ENCODE assay signal across 22 cellular contexts in genomic region chr11:67489203-67489859, GRCh38. TPM values are rescaled to one million over a fixed set of nuclear protein-coding genes. Genes with fewer than 3 reads are reported as not detected.
A peak's percentile ranks its signal among the peaks of the same experiment; 100 is the strongest.
DNase-seq lines count a peak whose midpoint lies in the region; ATAC-seq lines count a peak whose summit lies in the region.
"Had no signal": no experiment of that assay in that cellular context is flagged by ENCODE, and none has a peak within 500 bp of the region (broad histone marks: within the 10 kb centered on the region; RNA-seq: fewer than 3 reads in every experiment).

No MANE protein-coding gene starts in this region.

- CTCF ChIA-PET in T-cell (lab: Charles Lee): no interaction called here

- no CpG with 5 or more reads among the region's 25 CpGs for WGBS in trophoblast cell (ENCODE audit: extremely low coverage, insufficient coverage, insufficient read length)

- no peak overlapping the region for H2BK12ac ChIP-seq in trophoblast cell (ENCODE audit: low read length)

- H3K27ac Mint-ChIP-seq in T-cell: peak overlapping the region; percentile 76 to 80
- peak overlapping the region; percentile 94 to 97 for H3K27ac Mint-ChIP-seq in effector memory CD8-positive, alpha-beta T cell

- in situ Hi-C loops in ACHN (cut with HindIII; ENCODE audit: low pct_ligation_motif_present, low pct_unique_long_range_greater_than_20kb, low sequenced_read_pairs): no loop called here

- no peak overlapping the region for H3K4me2 ChIP-seq in trophoblast cell (ENCODE audit: low read length)

- H3K36me3 ChIP-seq in trophoblast cell (ENCODE audit: control insufficient read depth in 1 of 2, insufficient read depth in 2 of 2, low read length in 2 of 2): peaks cover 58 to 60% of the 10 kb centered on the region in 2 experiments

- no peaks in the 10 kb centered on the region for H3K79me1 ChIP-seq in trophoblast cell (ENCODE audit: low read length)

- no peak overlapping the region for H3K9ac ChIP-seq in trophoblast cell (ENCODE audit: low read length)

- DNase-seq in activated CD8-positive, alpha-beta memory T cell treated with anti-CD3 and anti-CD28 coated beads, Interleukin-2, amount 50 U/mL, for 4 hours: peak; percentile 15
- no peak for DNase-seq in activated CD8-positive, alpha-beta memory T cell treated with anti-CD3 and anti-CD28 coated beads for 24 hours
- no peak for DNase-seq in T-cell
- DNase-seq in effector memory CD8-positive, alpha-beta T cell: no peak
- DNase-seq in trophoblast cell: no peak
- DNase-seq in ACHN: no peak
- no peak for DNase-seq in amygdala (lab: John Stamatoyannopoulos, UW)
- no peak for DNase-seq in foreskin melanocyte
- DNase-seq: activated CD4-positive, CD25-positive, alpha-beta regulatory T cell treated with anti-CD3 and anti-CD28 coated beads, Interleukin-2, amount 50 U/mL, for 72 hours; activated effector memory CD4-positive, alpha-beta T cell treated with Interleukin-2 at 50 U/mL for 16 hours; COR-L47; KBM-7; NCI-H1092 treated with DMSO at 0.1 percent for 48 hours; NCI-H82; posterior cingulate gyrus; small intestine; stimulated activated naive CD4-positive, alpha-beta T cell; SW 1271 had no signal

- no peaks in the 10 kb centered on the region for H3K27me3 ChIP-seq in trophoblast cell (ENCODE audit: insufficient read depth, low read length)
- H3K27me3 ChIP-seq: vagina had no signal

- no peaks in the 10 kb centered on the region for H3K9me3 ChIP-seq in trophoblast cell (ENCODE audit: insufficient read depth, low read depth, low read length)
- H3K9me3 ChIP-seq: vagina had no signal

- no peak overlapping the region for H3K4me3 Mint-ChIP-seq in T-cell
- no peak overlapping the region for H3K4me3 Mint-ChIP-seq in effector memory CD8-positive, alpha-beta T cell

- H4K8ac ChIP-seq in trophoblast cell (ENCODE audit: low read depth, low read length): no peak overlapping the region

- H2AK5ac ChIP-seq in trophoblast cell (ENCODE audit: low read length): no peak overlapping the region

- H2BK120ac ChIP-seq in trophoblast cell (ENCODE audit: insufficient read depth, low read length, poor library complexity): no peak overlapping the region

- no peaks in the 10 kb centered on the region for H3K9me3 Mint-ChIP-seq in T-cell
- no peaks in the 10 kb centered on the region for H3K9me3 Mint-ChIP-seq in effector memory CD8-positive, alpha-beta T cell

- H3K18ac ChIP-seq in trophoblast cell (ENCODE audit: low read length): no peak overlapping the region

- H3K14ac ChIP-seq in trophoblast cell (ENCODE audit: low read length): no peak overlapping the region

- no peak overlapping the region for H3K27ac ChIP-seq in trophoblast cell (ENCODE audit: low read depth, low read length)
- H3K27ac ChIP-seq: vagina had no signal

- no peaks in the 10 kb centered on the region for H3K79me2 ChIP-seq in trophoblast cell (ENCODE audit: control insufficient read depth, insufficient read depth, low read length, poor library complexity)

- POLR2A ChIA-PET in T-cell (lab: Charles Lee): interaction anchor here in 1 of 2 donors (0.5 kb wide), 1 partner anchor 148 kb away, joined by 5 read pairs; no protein-coding TSS in a partner anchor

- no peak overlapping the region for H2AFZ ChIP-seq in trophoblast cell (ENCODE audit: insufficient read depth, low read length, poor library complexity)

- H3K4me3 ChIP-seq in trophoblast cell (ENCODE audit: low read depth, low read length): no peak overlapping the region
- H3K4me3 ChIP-seq: vagina had no signal

- no peaks in the 10 kb centered on the region for H3K4me1 ChIP-seq in trophoblast cell (ENCODE audit: control insufficient read depth in 1 of 2, insufficient read depth in 2 of 2, low read length in 2 of 2)

- H3K4me1 Mint-ChIP-seq in T-cell: peaks cover 45 to 51% (median 47%) of the 10 kb centered on the region in 3 donors
- H3K4me1 Mint-ChIP-seq in effector memory CD8-positive, alpha-beta T cell (ENCODE audit: low read depth in 2 of 2): peaks cover 43 to 48% of the 10 kb centered on the region in 2 donors

- ATAC-seq in T-cell (replicated peaks in 1 of 4): no peak
- no peak for ATAC-seq in effector memory CD8-positive, alpha-beta T cell (replicated peaks)

- no peaks in the 10 kb centered on the region for H3K27me3 Mint-ChIP-seq in T-cell
- no peaks in the 10 kb centered on the region for H3K27me3 Mint-ChIP-seq in effector memory CD8-positive, alpha-beta T cell

- no peak overlapping the region for H2BK5ac ChIP-seq in trophoblast cell (ENCODE audit: low read depth, low read length, poor library complexity)

- peak overlapping the region; percentile 16 for H4K12ac ChIP-seq in trophoblast cell (ENCODE audit: low read depth, low read length)

- no peak overlapping the region for H3K23ac ChIP-seq in trophoblast cell (ENCODE audit: low read length)

- peaks cover 18% of the 10 kb centered on the region for H3K36me3 Mint-ChIP-seq in T-cell
- peaks cover 73% of the 10 kb centered on the region for H3K36me3 Mint-ChIP-seq in effector memory CD8-positive, alpha-beta T cell (ENCODE audit: insufficient read depth)

- H3K4ac ChIP-seq in trophoblast cell (ENCODE audit: low read depth, low read length): no peak overlapping the region

- H4K91ac ChIP-seq in trophoblast cell (ENCODE audit: low read depth, low read length): no peak overlapping the region

RNA-seq across cellular contexts. Expression of gene AIP, which starts 6.5 kb away (rescaled TPM):
- total RNA-seq in T-cell: 100 to 1,000 TPM; 114 to 168 (median 154) TPM
- 33.8 and 34.1 TPM in 2 replicates for polyA plus RNA-seq in trophoblast cell (2013)

RNA-seq across cellular contexts. Expression of gene PITPNM1, which starts 15.8 kb away (rescaled TPM):
- 100 to 1,000 TPM in 4 of 5 donors, 10 to 100 TPM in 1; 74.2 to 167 (median 149) TPM for total RNA-seq in T-cell
- 67.5 and 70.6 TPM in 2 replicates for polyA plus RNA-seq in trophoblast cell (2013)

RNA-seq across cellular contexts. Expression of gene CDK2AP2, which starts 18.6 kb away (rescaled TPM):
- 10 to 100 TPM; 31.0 to 90.8 (median 79.9) TPM for total RNA-seq in T-cell
- 117 and 126 TPM in 2 replicates for polyA plus RNA-seq in trophoblast cell (2013)

RNA-seq across cellular contexts. Expression of gene TMEM134, which starts 20.3 kb away (rescaled TPM):
- total RNA-seq in T-cell: 100 to 1,000 TPM in 3 of 5 donors, 10 to 100 TPM in 2; 59.9 to 113 (median 106) TPM
- 41.8 and 42.9 TPM in 2 replicates for polyA plus RNA-seq in trophoblast cell (2013)

RNA-seq across cellular contexts. Expression of gene CABP2, which starts 33.9 kb away (rescaled TPM):
- not detected for total RNA-seq in T-cell
- not detected in 2 replicates for polyA plus RNA-seq in trophoblast cell (2013)
- total RNA-seq: kidney epithelial cell, mononuclear cell, RPMI7951, vagina had no signal
- polyA plus RNA-seq: small intestine had no signal
